8 cellular contexts compared by ENCODE assay signal in the genomic region with DNA sequence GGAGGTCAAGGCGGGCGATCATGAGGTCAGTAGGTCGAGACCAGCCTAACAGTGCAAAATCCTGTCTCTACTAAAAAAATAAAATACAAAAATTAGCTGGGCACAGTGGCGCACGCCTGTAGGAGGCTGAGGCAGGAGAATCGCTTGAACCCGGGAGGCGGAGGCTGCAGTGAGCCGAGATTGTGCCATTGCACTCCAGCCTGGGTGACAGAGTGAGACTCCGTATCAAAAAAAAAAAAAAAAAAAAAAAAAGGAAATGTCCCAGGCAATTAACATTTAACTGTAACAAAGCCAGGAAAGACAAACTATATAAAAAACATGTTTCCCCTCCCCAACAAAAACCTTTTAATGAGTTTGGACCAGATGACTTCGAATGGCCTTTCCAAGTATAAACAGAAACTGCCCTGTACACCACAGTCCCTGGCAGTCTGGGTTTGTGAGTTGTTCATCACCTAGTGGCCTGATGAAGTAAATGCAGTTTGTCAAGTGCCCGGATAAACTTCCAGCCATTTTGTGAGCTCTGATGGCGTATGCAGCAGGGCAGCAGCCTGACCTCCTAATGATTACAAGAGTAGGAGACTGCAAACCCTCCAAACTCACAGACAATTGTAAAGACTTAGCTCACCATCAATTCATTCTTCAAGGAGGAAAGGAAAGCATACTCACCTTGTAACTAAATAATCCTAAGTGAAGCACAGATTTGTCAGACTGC. TPM values are rescaled to one million over a fixed set of nuclear protein-coding genes. Genes with fewer than 3 reads are reported as not detected.
DNase-seq lines count a peak whose midpoint lies in the region; FAIRE-seq and TF ChIP-seq lines count a peak whose summit lies in the region.

No MANE protein-coding gene starts in this region.

- H3K9me3 Mint-ChIP-seq in H9 (no peaks in the 10 kb centered on the region), neural progenitor cell (no peaks in the 10 kb centered on the region)

- FAIRE-seq in G401.6 (lab: Jason Lieb, UNC) (peak; percentile 92), urothelium cell line (lab: Jason Lieb, UNC) (no peak)

- DNase-seq in H9 (peak; percentile 75), MG63 (peak; percentile 55), RPMI8226 (peak; percentile 79), foreskin fibroblast (peak; percentile 74 to 89), neural progenitor cell (ENCODE audit: low spot score) (peak; percentile 86), urothelium cell line (ENCODE audit: low spot score) (peak; percentile 90)
- DNase-seq in activated naive CD4-positive, alpha-beta T cell treated with anti-CD3 and anti-CD28 coated beads, Interleukin-2, amount 50 U/mL, for 16 hours: peak; percentile 44

- no peak overlapping the region for H3K4me3 ChIP-seq in MG63
- no peak overlapping the region for H3K4me3 ChIP-seq in foreskin fibroblast (ENCODE audit: low read depth in 1 of 2, low read length in 2 of 2)
- H3K4me3 ChIP-seq in neural progenitor cell: no peak overlapping the region

- no peak overlapping the region for H2BK15ac ChIP-seq in H9 (ENCODE audit: low read depth, low read length)

- no peak overlapping the region for H4K8ac ChIP-seq in H9 (replicated peaks; ENCODE audit: insufficient read length, low read depth, low read length)

- H3K36me3 ChIP-seq in MG63: peaks cover 18% of the 10 kb centered on the region
- no peaks in the 10 kb centered on the region for H3K36me3 ChIP-seq in neural progenitor cell

- no peak overlapping the region for H3K4me2 ChIP-seq in H9 (ENCODE audit: insufficient read depth, insufficient read length, low read length)
- no peak overlapping the region for H3K4me2 ChIP-seq in neural progenitor cell

- no peaks in the 10 kb centered on the region for H3K9me3 ChIP-seq in H9 (ENCODE audit: control insufficient read depth, low read depth, low read length)
- H3K9me3 ChIP-seq in MG63: no peaks in the 10 kb centered on the region
- no peaks in the 10 kb centered on the region for H3K9me3 ChIP-seq in neural progenitor cell (ENCODE audit: low read depth)

- peak overlapping the region; percentile 95 to 96 (median 96) for H3K27ac Mint-ChIP-seq in H9
- H3K27ac Mint-ChIP-seq in neural progenitor cell: peak overlapping the region; percentile 99

- H2BK12ac ChIP-seq in H9 (ENCODE audit: insufficient read length, low read depth, low read length): no peak overlapping the region

- H3K56ac ChIP-seq in H9 (ENCODE audit: insufficient read length, low read depth, low read length): no peak overlapping the region

- no peak overlapping the region for H3K14ac ChIP-seq in H9 (ENCODE audit: insufficient read depth, low read length)

- H2AK5ac ChIP-seq in H9 (ENCODE audit: insufficient read length, low read length): no peak overlapping the region

- H2AFZ ChIP-seq in H9 (ENCODE audit: low read length) (no peak overlapping the region), neural progenitor cell (replicated peaks) (peak overlapping the region; percentile 86)

- H2BK5ac ChIP-seq in H9 (ENCODE audit: insufficient read length, low read length): no peak overlapping the region

- H4K20me1 ChIP-seq in H9 (ENCODE audit: control insufficient read depth, insufficient read depth, insufficient read length): no peaks in the 10 kb centered on the region
- H4K20me1 ChIP-seq in neural progenitor cell (ENCODE audit: low read depth): no peaks in the 10 kb centered on the region

- H3K27me3 Mint-ChIP-seq in H9 (ENCODE audit: low read depth) (no peaks in the 10 kb centered on the region), neural progenitor cell (ENCODE audit: insufficient read depth, low read depth) (no peaks in the 10 kb centered on the region)

- H3K36me3 Mint-ChIP-seq in H9 (ENCODE audit: insufficient read depth in 1 of 3, low read depth in 3 of 3): peaks cover 1 to 47% (median 45%) of the 10 kb centered on the region in 3 experiments; a peak in 6 of 7 replicates
- peaks cover 20% of the 10 kb centered on the region for H3K36me3 Mint-ChIP-seq in neural progenitor cell

- H4K5ac ChIP-seq in H9 (ENCODE audit: insufficient read length, low read depth, low read length): no peak overlapping the region

- H3K79me1 ChIP-seq in H9 (ENCODE audit: insufficient read depth, low read depth, low read length, poor library complexity, severe bottlenecking): no peaks in the 10 kb centered on the region

- no peaks in the 10 kb centered on the region for H3K27me3 ChIP-seq in H9 (ENCODE audit: insufficient read depth, low read length)
- H3K27me3 ChIP-seq in MG63: no peaks in the 10 kb centered on the region
- H3K27me3 ChIP-seq in neural progenitor cell: no peaks in the 10 kb centered on the region

- TF ChIP-seq CTCF in H9 (conservative IDR thresholded peaks at IDR 0.05) (peak; percentile 81), foreskin fibroblast (IDR thresholded peaks at IDR 0.05; ENCODE audit: low read depth, low read length) (peak; percentile 86), neural progenitor cell (IDR thresholded peaks at IDR 0.05) (peak; percentile 76)

- no peak overlapping the region for H2BK120ac ChIP-seq in H9 (ENCODE audit: low read depth, low read length, poor library complexity, severe bottlenecking)

- H3T11ph ChIP-seq in H9 (ENCODE audit: low read length): no peak overlapping the region

- H3K9ac ChIP-seq in H9 (ENCODE audit: extremely low read depth, insufficient read length, low read length) (no peak overlapping the region), neural progenitor cell (no peak overlapping the region)

- H3K23ac ChIP-seq in H9 (ENCODE audit: insufficient read length, low read depth, low read length): no peak overlapping the region

- H3K4me1 Mint-ChIP-seq in H9 (peaks cover 6% of the 10 kb centered on the region in 2 experiments), neural progenitor cell (peaks cover 15% of the 10 kb centered on the region)

- no CpG with 5 or more reads among the region's 13 CpGs for WGBS in H9 (ENCODE audit: extremely low coverage, insufficient read length, low lambda C conversion rate)

- no peak overlapping the region for H2BK20ac ChIP-seq in H9 (ENCODE audit: low read depth, low read length, poor library complexity, severe bottlenecking)

- H3F3A ChIP-seq in neural progenitor cell (ENCODE audit: low read depth): peaks cover 19% of the 10 kb centered on the region

- H3K27ac ChIP-seq in H9 (ENCODE audit: insufficient read length, low read depth, low read length) (no peak overlapping the region), neural progenitor cell (peak overlapping the region; percentile 72)

- H3K18ac ChIP-seq in H9 (ENCODE audit: insufficient read length, low read depth, low read length): no peak overlapping the region

- no peak overlapping the region for H3K4ac ChIP-seq in H9 (ENCODE audit: low read depth, low read length)

- H3K79me2 ChIP-seq in H9 (ENCODE audit: insufficient read depth, low read length) (no peaks in the 10 kb centered on the region), neural progenitor cell (ENCODE audit: low read depth) (no peaks in the 10 kb centered on the region)

- no peaks in the 10 kb centered on the region for H3K4me1 ChIP-seq in H9 (ENCODE audit: insufficient read depth, low read length)
- no peaks in the 10 kb centered on the region for H3K4me1 ChIP-seq in neural progenitor cell

- H4K91ac ChIP-seq in H9 (ENCODE audit: insufficient read length, low read depth, low read length): no peak overlapping the region

- no peaks in the 10 kb centered on the region for H3K23me2 ChIP-seq in H9 (ENCODE audit: insufficient read length, low read depth, low read length, poor library complexity, severe bottlenecking)

- no peak overlapping the region for H3K4me3 Mint-ChIP-seq in H9
- no peak overlapping the region for H3K4me3 Mint-ChIP-seq in neural progenitor cell

RNA-seq across cellular contexts. Expression of gene PCBP1, which starts 16.6 kb away (rescaled TPM):
- total RNA-seq in H9 (2021) (457 and 465 TPM in 2 replicates), neural progenitor cell (ENCODE audit: low replicate concordance) (62.0 and 82.0 TPM in 2 replicates)
- 92.9 and 104 TPM in 2 replicates for total RNA-seq in MG63 (2014; rRNA removed; shearing (Covaris generic); ENCODE audit: low replicate concordance)
